Comparison of ENCODE assay signal across 1 cellular context in genomic region chr5:10303699-10304170, GRCh38.
A peak's percentile ranks its signal among the peaks of the same experiment; 100 is the strongest.
TF ChIP-seq lines count a peak whose summit lies in the region.

No MANE protein-coding gene starts in this region.

TF ChIP-seq in K562, 482 proteins besides CTCF, POLR2A, EP300 and RAD21 (continued from another document and continues in another):
- no peak for TF ChIP-seq ZNF609 (CRISPR knock-in tag; IDR thresholded peaks at IDR 0.05; ENCODE audit: borderline replicate concordance)
- no peak for TF ChIP-seq BRCA1 (IDR thresholded peaks at IDR 0.05)
- no peak for TF ChIP-seq BRCA1 (CRISPR knock-in tag; IDR thresholded peaks at IDR 0.05)
- peak; percentile 76 for TF ChIP-seq MAFG (tag; conservative IDR thresholded peaks at IDR 0.05)
- TF ChIP-seq MLX (CRISPR knock-in tag; conservative IDR thresholded peaks at IDR 0.05), result 0 out of 4 replicates have a peak, but pooled peaks of 1 of the 2 experiments have one; percentile 35
- TF ChIP-seq ELF2 (CRISPR knock-in tag; IDR thresholded peaks at IDR 0.05), result no peak
- no peak for TF ChIP-seq CEBPG (CRISPR knock-in tag; IDR thresholded peaks at IDR 0.05)
- no peak for TF ChIP-seq CEBPG (tag; conservative IDR thresholded peaks at IDR 0.05 in 1 of 2, IDR thresholded peaks at IDR 0.05 in 1 of 2)
- TF ChIP-seq MCM3 (IDR thresholded peaks at IDR 0.05), result no peak
- 0 out of 2 replicates have a peak, but pooled peaks have one; percentile 75 for TF ChIP-seq NR2F6 (CRISPR knock-in tag; IDR thresholded peaks at IDR 0.05)
- no peak for TF ChIP-seq CHCHD3 (CRISPR knock-in tag; IDR thresholded peaks at IDR 0.05)
- no peak for TF ChIP-seq MLLT1 (IDR thresholded peaks at IDR 0.05)
- TF ChIP-seq, protein P1, sequence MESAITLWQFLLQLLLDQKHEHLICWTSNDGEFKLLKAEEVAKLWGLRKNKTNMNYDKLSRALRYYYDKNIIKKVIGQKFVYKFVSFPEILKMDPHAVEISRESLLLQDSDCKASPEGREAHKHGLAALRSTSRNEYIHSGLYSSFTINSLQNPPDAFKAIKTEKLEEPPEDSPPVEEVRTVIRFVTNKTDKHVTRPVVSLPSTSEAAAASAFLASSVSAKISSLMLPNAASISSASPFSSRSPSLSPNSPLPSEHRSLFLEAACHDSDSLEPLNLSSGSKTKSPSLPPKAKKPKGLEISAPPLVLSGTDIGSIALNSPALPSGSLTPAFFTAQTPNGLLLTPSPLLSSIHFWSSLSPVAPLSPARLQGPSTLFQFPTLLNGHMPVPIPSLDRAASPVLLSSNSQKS (CRISPR knock-in tag; IDR thresholded peaks at IDR 0.05), result peak; percentile 69; the same call in 1 of the 2 replicates
- TF ChIP-seq ZNF780A (CRISPR knock-in tag; IDR thresholded peaks at IDR 0.05), result no peak
- TF ChIP-seq ZNF263 (CRISPR knock-in tag; IDR thresholded peaks at IDR 0.05; ENCODE audit: borderline replicate concordance), result peak; percentile 36; the same call in 1 of the 2 replicates
- no peak for TF ChIP-seq MCM2 (IDR thresholded peaks at IDR 0.05; ENCODE audit: low read depth)
- TF ChIP-seq, protein P2, sequence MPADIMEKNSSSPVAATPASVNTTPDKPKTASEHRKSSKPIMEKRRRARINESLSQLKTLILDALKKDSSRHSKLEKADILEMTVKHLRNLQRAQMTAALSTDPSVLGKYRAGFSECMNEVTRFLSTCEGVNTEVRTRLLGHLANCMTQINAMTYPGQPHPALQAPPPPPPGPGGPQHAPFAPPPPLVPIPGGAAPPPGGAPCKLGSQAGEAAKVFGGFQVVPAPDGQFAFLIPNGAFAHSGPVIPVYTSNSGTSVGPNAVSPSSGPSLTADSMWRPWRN (IDR thresholded peaks at IDR 0.05; ENCODE audit: low read depth), result no peak
- peak; percentile 91 for TF ChIP-seq OTX1 (CRISPR knock-in tag; IDR thresholded peaks at IDR 0.05)
- TF ChIP-seq MYNN (IDR thresholded peaks at IDR 0.05), result peak; percentile 75
- TF ChIP-seq MYNN (CRISPR knock-in tag; IDR thresholded peaks at IDR 0.05), result no peak
- no peak for TF ChIP-seq SRSF9 (IDR thresholded peaks at IDR 0.05; ENCODE audit: borderline replicate concordance, low read depth, low read length)
- TF ChIP-seq PML (IDR thresholded peaks at IDR 0.05; ENCODE audit: low read length), result no peak
- TF ChIP-seq ETV5 (CRISPR knock-in tag; IDR thresholded peaks at IDR 0.05; ENCODE audit: low read depth), result peak; percentile 56; the same call in 1 of the 2 replicates
- peak; percentile 92 for TF ChIP-seq HIVEP1 (CRISPR knock-in tag; IDR thresholded peaks at IDR 0.05)
- no peak for TF ChIP-seq MEIS2 (IDR thresholded peaks at IDR 0.05; ENCODE audit: partially characterized antibody)
- no peak for TF ChIP-seq ZFP30 (CRISPR knock-in tag; IDR thresholded peaks at IDR 0.05; ENCODE audit: borderline replicate concordance)
- TF ChIP-seq, protein P3, sequence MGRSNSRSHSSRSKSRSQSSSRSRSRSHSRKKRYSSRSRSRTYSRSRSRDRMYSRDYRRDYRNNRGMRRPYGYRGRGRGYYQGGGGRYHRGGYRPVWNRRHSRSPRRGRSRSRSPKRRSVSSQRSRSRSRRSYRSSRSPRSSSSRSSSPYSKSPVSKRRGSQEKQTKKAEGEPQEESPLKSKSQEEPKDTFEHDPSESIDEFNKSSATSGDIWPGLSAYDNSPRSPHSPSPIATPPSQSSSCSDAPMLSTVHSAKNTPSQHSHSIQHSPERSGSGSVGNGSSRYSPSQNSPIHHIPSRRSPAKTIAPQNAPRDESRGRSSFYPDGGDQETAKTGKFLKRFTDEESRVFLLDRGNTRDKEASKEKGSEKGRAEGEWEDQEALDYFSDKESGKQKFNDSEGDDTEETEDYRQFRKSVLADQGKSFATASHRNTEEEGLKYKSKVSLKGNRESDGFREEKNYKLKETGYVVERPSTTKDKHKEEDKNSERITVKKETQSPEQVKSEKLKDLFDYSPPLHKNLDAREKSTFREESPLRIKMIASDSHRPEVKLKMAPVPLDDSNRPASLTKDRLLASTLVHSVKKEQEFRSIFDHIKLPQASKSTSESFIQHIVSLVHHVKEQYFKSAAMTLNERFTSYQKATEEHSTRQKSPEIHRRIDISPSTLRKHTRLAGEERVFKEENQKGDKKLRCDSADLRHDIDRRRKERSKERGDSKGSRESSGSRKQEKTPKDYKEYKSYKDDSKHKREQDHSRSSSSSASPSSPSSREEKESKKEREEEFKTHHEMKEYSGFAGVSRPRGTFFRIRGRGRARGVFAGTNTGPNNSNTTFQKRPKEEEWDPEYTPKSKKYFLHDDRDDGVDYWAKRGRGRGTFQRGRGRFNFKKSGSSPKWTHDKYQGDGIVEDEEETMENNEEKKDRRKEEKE (IDR thresholded peaks at IDR 0.05; ENCODE audit: borderline replicate concordance in 1 of 2, control insufficient read depth in 1 of 2, low read depth in 2 of 2, low read length in 1 of 2), result no peak
- TF ChIP-seq NR2C1 (IDR thresholded peaks at IDR 0.05), result no peak; the same call in 1 of the 2 replicates
- TF ChIP-seq NR2C1 (tag; IDR thresholded peaks at IDR 0.05), result peak; percentile 85
- peak; percentile 64 for TF ChIP-seq CBFA2T2 (conservative IDR thresholded peaks at IDR 0.05)
- peak; percentile 79; the same call in 1 of the 2 replicates for TF ChIP-seq BCL6 (CRISPR knock-in tag; IDR thresholded peaks at IDR 0.05)
- no peak for TF ChIP-seq BMI1 (IDR thresholded peaks at IDR 0.05; ENCODE audit: low read length)
- no peak for TF ChIP-seq ZNF282 (CRISPR knock-in tag; IDR thresholded peaks at IDR 0.05)
- no peak for TF ChIP-seq CCAR2 (IDR thresholded peaks at IDR 0.05; ENCODE audit: low read depth, low read length)
- no peak for TF ChIP-seq ADNP (tag; IDR thresholded peaks at IDR 0.05)
- peak; percentile 89 for TF ChIP-seq ZNF165 (CRISPR knock-in tag; IDR thresholded peaks at IDR 0.05; ENCODE audit: borderline replicate concordance)
- TF ChIP-seq CBFA2T3 (IDR thresholded peaks at IDR 0.05), result peak; percentile 85
- no peak for TF ChIP-seq ILF3 (IDR thresholded peaks at IDR 0.05; ENCODE audit: borderline replicate concordance)
- TF ChIP-seq CGGBP1 (CRISPR knock-in tag; IDR thresholded peaks at IDR 0.05), result no peak
- TF ChIP-seq KLF1 (tag; IDR thresholded peaks at IDR 0.05), result no peak
- no peak for TF ChIP-seq HDAC3 (IDR thresholded peaks at IDR 0.05; ENCODE audit: borderline replicate concordance, partially characterized antibody)
- TF ChIP-seq KDM2B (CRISPR knock-in tag; IDR thresholded peaks at IDR 0.05), result no peak
- TF ChIP-seq, protein P4, sequence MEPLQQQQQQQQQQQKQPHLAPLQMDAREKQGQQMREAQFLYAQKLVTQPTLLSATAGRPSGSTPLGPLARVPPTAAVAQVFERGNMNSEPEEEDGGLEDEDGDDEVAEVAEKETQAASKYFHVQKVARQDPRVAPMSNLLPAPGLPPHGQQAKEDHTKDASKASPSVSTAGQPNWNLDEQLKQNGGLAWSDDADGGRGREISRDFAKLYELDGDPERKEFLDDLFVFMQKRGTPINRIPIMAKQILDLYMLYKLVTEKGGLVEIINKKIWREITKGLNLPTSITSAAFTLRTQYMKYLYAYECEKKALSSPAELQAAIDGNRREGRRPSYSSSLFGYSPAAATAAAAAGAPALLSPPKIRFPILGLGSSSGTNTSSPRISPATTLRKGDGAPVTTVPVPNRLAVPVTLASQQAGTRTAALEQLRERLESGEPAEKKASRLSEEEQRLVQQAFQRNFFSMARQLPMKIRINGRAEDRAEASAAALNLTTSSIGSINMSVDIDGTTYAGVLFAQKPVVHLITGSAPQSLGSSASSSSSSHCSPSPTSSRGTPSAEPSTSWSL (CRISPR knock-in tag; IDR thresholded peaks at IDR 0.05; ENCODE audit: borderline replicate concordance), result peak; percentile 71; the same call in 1 of the 2 replicates
- TF ChIP-seq KDM1A (IDR thresholded peaks at IDR 0.05), result peak; percentile 59 to 66; a peak in 2 of 4 replicates
- TF ChIP-seq ZMIZ1 (IDR thresholded peaks at IDR 0.05; ENCODE audit: low read depth in 2 of 2, low read length in 2 of 2), result no peak
- peak; percentile 63 for TF ChIP-seq ATF3 (IDR thresholded peaks at IDR 0.05)
- TF ChIP-seq ATF3 (CRISPR knock-in tag; conservative IDR thresholded peaks at IDR 0.05), result no peak
- TF ChIP-seq ATF4 (CRISPR knock-in tag; IDR thresholded peaks at IDR 0.05), result peak; percentile 77; the same call in 1 of the 2 replicates
- peak; percentile 71 for TF ChIP-seq RNF2 (IDR thresholded peaks at IDR 0.05)
